ENCODE assay signal across 30 cellular contexts in genomic region chr1:26775666-26776065, GRCh38. TPM values are rescaled to one million over a fixed set of nuclear protein-coding genes. Genes with fewer than 3 reads are reported as not detected.
DNase-seq lines count a peak whose midpoint lies in the region; ATAC-seq and TF ChIP-seq lines count a peak whose summit lies in the region.
"Had no signal": no experiment of that assay in that cellular context is flagged by ENCODE, and none has a peak within 500 bp of the region (broad histone marks: within the 10 kb centered on the region; RNA-seq: fewer than 3 reads in every experiment).

No MANE protein-coding gene starts in this region.

- intact Hi-C loops in CD4-positive, alpha-beta T cell (cut with DNase I, micrococcal nuclease): no loop called here
- intact Hi-C loops in lower lobe of right lung (cut with DNase I): no loop called here
- intact Hi-C loops in vagina (cut with DNase I): loop anchor here (5.0 kb wide), 1 partner anchor 68 kb away; no protein-coding TSS in a partner anchor

- no peak for ATAC-seq in CD4-positive, alpha-beta T cell (ENCODE audit: poor library complexity)
- ATAC-seq in activated naive CD8-positive, alpha-beta T cell treated with anti-CD3 and anti-CD28 coated beads, Interleukin-2, amount 50 U/mL, for 24 hours: no peak
- ATAC-seq in lower lobe of right lung (no peak), HG03039 (IDR thresholded peaks at IDR 0.05; ENCODE audit: unreplicated experiment) (no peak)
- ATAC-seq: foreskin keratinocyte; HepG2; left cardiac atrium; stimulated activated naive CD8-positive, alpha-beta T cell treated with anti-CD3 and anti-CD28 coated beads, Interleukin-15, Interleukin-2, amounts not matched to agents 100 U/mL and 50 U/mL, for 24 hours had no signal

- no peak overlapping the region for H3K27ac ChIP-seq in CD4-positive, alpha-beta T cell (ENCODE audit: low read depth, low read length)
- H3K27ac ChIP-seq in lower lobe of right lung: peak overlapping the region; percentile 36
- no peak overlapping the region for H3K27ac ChIP-seq in vagina
- H3K27ac ChIP-seq: colonic mucosa, foreskin keratinocyte, thoracic aorta, VCaP had no signal

- H3K27me3 ChIP-seq in CD4-positive, alpha-beta T cell (ENCODE audit: control insufficient read depth, insufficient read depth, low read length): no peaks in the 10 kb centered on the region
- H3K27me3 ChIP-seq in lower lobe of right lung (ENCODE audit: low read depth) (no peaks in the 10 kb centered on the region), vagina (no peaks in the 10 kb centered on the region)
- H3K27me3 ChIP-seq: colonic mucosa, foreskin keratinocyte had no signal

- H3K4me1 Mint-ChIP-seq in CD4-positive, alpha-beta T cell (ENCODE audit: low read depth): peaks cover 16% of the 10 kb centered on the region
- H3K4me1 Mint-ChIP-seq in activated naive CD8-positive, alpha-beta T cell treated with anti-CD3 and anti-CD28 coated beads, Interleukin-2, amount 50 U/mL, for 24 hours: peaks cover 25% of the 10 kb centered on the region

- no peak for DNase-seq in CD4-positive, alpha-beta T cell
- DNase-seq in EH (ENCODE audit: low read depth) (peak; percentile 30), lower lobe of right lung (no peak), 8988T (no peak), mucosa of gallbladder (ENCODE audit: low spot score) (no peak), vagina (ENCODE audit: extremely low spot score in 2 of 2) (no peak)
- DNase-seq in activated naive CD8-positive, alpha-beta T cell treated with anti-CD3 and anti-CD28 coated beads, Interleukin-2, amount 50 U/mL, for 24 hours: no peak
- DNase-seq: activated CD4-positive, alpha-beta T cell treated with anti-CD3 and anti-CD28 coated beads, Interleukin-2, amount 10 ng/mL, durations not matched to agents 7 days and 5 days; activated CD8-positive, alpha-beta memory T cell treated with anti-CD3 and anti-CD28 coated beads, Interleukin-2, amount 50 U/mL, for 48 hours; activated gamma-delta T cell; amygdala; colonic mucosa; DMS53; effector CD8-positive, alpha-beta T cell; erythroblast; foreskin keratinocyte; GDM1; left cardiac atrium; NCI-H1048; NCI-H187; NCI-H2171; NCI-H524; occipital lobe; Right ventricle myocardium superior; stimulated activated naive CD8-positive, alpha-beta T cell treated with anti-CD3 and anti-CD28 coated beads, Interleukin-15, Interleukin-2, amounts not matched to agents 100 U/mL and 50 U/mL, for 24 hours; T-helper 9 cell had no signal

- H3K9me3 ChIP-seq in CD4-positive, alpha-beta T cell (ENCODE audit: control insufficient read depth, low read length): no peaks in the 10 kb centered on the region
- H3K9me3 ChIP-seq in lower lobe of right lung: no peaks in the 10 kb centered on the region
- H3K9me3 ChIP-seq in vagina: no peaks in the 10 kb centered on the region
- H3K9me3 ChIP-seq: colonic mucosa, thoracic aorta had no signal

- no peaks in the 10 kb centered on the region for H3K27me3 Mint-ChIP-seq in CD4-positive, alpha-beta T cell
- H3K27me3 Mint-ChIP-seq in activated naive CD8-positive, alpha-beta T cell treated with anti-CD3 and anti-CD28 coated beads, Interleukin-2, amount 50 U/mL, for 24 hours: no peaks in the 10 kb centered on the region
- H3K27me3 Mint-ChIP-seq: activated CD4-positive, alpha-beta T cell treated with anti-CD3 and anti-CD28 coated beads, Interleukin-2, amount 10 ng/mL, durations not matched to agents 7 days and 5 days had no signal

- no peak for TF ChIP-seq POLR2A in vagina (IDR thresholded peaks at IDR 0.05)

- peaks cover 100% of the 10 kb centered on the region for H3K36me3 ChIP-seq in lower lobe of right lung
- H3K36me3 ChIP-seq in vagina: peaks cover 18 to 97% of the 10 kb centered on the region in 2 donors

- no peak for TF ChIP-seq CTCF in CD4-positive, alpha-beta T cell (IDR thresholded peaks at IDR 0.05)
- no peak for TF ChIP-seq CTCF in lower lobe of right lung (IDR thresholded peaks at IDR 0.05)
- TF ChIP-seq CTCF in vagina (IDR thresholded peaks at IDR 0.05): no peak

- no peak overlapping the region for H3K4me3 Mint-ChIP-seq in CD4-positive, alpha-beta T cell
- peak overlapping the region; percentile 8 for H3K4me3 Mint-ChIP-seq in activated naive CD8-positive, alpha-beta T cell treated with anti-CD3 and anti-CD28 coated beads, Interleukin-2, amount 50 U/mL, for 24 hours
- H3K4me3 Mint-ChIP-seq: activated CD4-positive, alpha-beta T cell treated with anti-CD3 and anti-CD28 coated beads, Interleukin-2, amount 10 ng/mL, durations not matched to agents 7 days and 5 days had no signal

- H3K4me3 ChIP-seq in lower lobe of right lung (no peak overlapping the region), vagina (no peak overlapping the region)
- H3K4me3 ChIP-seq: colonic mucosa, thoracic aorta had no signal

- CTCF ChIA-PET in CD4-positive, alpha-beta T cell (lab: Charles Lee): no interaction called here

- peaks cover 93% of the 10 kb centered on the region for H3K36me3 Mint-ChIP-seq in CD4-positive, alpha-beta T cell (ENCODE audit: low read depth)
- H3K36me3 Mint-ChIP-seq in activated naive CD8-positive, alpha-beta T cell treated with anti-CD3 and anti-CD28 coated beads, Interleukin-2, amount 50 U/mL, for 24 hours (ENCODE audit: low read depth): peaks cover 75% of the 10 kb centered on the region

- POLR2A ChIA-PET in CD4-positive, alpha-beta T cell (lab: Charles Lee): no interaction called here

- H3K27ac Mint-ChIP-seq in CD4-positive, alpha-beta T cell: peak overlapping the region; percentile 38
- H3K27ac Mint-ChIP-seq in activated naive CD8-positive, alpha-beta T cell treated with anti-CD3 and anti-CD28 coated beads, Interleukin-2, amount 50 U/mL, for 24 hours: peak overlapping the region; percentile 47
- H3K27ac Mint-ChIP-seq: activated CD4-positive, alpha-beta T cell treated with anti-CD3 and anti-CD28 coated beads, Interleukin-2, amount 10 ng/mL, durations not matched to agents 7 days and 5 days had no signal

- H3K9me3 Mint-ChIP-seq in CD4-positive, alpha-beta T cell: no peaks in the 10 kb centered on the region
- no peaks in the 10 kb centered on the region for H3K9me3 Mint-ChIP-seq in activated naive CD8-positive, alpha-beta T cell treated with anti-CD3 and anti-CD28 coated beads, Interleukin-2, amount 50 U/mL, for 24 hours
- H3K9me3 Mint-ChIP-seq: activated CD4-positive, alpha-beta T cell treated with anti-CD3 and anti-CD28 coated beads, Interleukin-2, amount 10 ng/mL, durations not matched to agents 7 days and 5 days had no signal

- H3K4me1 ChIP-seq in lower lobe of right lung (peaks cover 24% of the 10 kb centered on the region), vagina (peaks cover 18% of the 10 kb centered on the region)
- H3K4me1 ChIP-seq: colonic mucosa had no signal

RNA-seq across cellular contexts. Expression of gene PIGV, which starts 12.1 kb away (rescaled TPM):
- total RNA-seq in CD4-positive, alpha-beta T cell: 1 to 10 TPM; 3.8 to 4.7 TPM
- 20.3 TPM for total RNA-seq in lower lobe of right lung
- 19.3 TPM for total RNA-seq in mucosa of gallbladder
- 8.1 TPM for total RNA-seq in vagina

RNA-seq across cellular contexts. Expression of gene ZDHHC18, which starts 50.8 kb away (rescaled TPM):
- 10 to 100 TPM; 46.2 to 48.0 TPM for total RNA-seq in CD4-positive, alpha-beta T cell
- total RNA-seq in lower lobe of right lung (29.1 TPM), mucosa of gallbladder (20.4 TPM), vagina (31.4 TPM)
